Comparison of ENCODE assay signal across 8 cellular contexts in the genomic region with DNA sequence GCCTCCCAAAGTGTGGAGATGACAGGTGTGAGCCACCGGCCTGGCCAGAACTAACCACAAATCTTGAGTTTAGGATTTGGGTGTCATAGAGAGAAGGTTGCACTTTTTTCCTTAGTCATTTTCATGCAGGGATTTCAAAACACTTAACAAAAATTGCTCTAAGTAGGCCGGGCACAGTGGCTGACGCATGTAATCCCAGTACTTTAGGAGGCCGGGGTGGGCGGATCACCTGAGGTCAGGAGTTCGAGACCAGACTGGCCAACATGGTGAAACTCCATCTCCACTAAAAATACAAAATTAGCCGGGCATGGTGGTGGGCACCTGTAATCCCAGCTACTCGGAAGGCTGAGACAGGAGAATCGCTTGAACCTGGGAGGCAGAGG. TPM values are rescaled to one million over a fixed set of nuclear protein-coding genes. Genes with fewer than 3 reads are reported as not detected.
A peak's percentile ranks its signal among the peaks of the same experiment; 100 is the strongest.
DNase-seq lines count a peak whose midpoint lies in the region; ATAC-seq and TF ChIP-seq lines count a peak whose summit lies in the region.
"Not testable (repeated sequence)": the region's sequence is repeated elsewhere in the genome, so short reads cannot be mapped to it uniquely, and the experiment has no call there.

No MANE protein-coding gene starts in this region.

- intact Hi-C loops in activated B cell treated with CpG ODN at 0.5 μM for 24 hours (cut with micrococcal nuclease); dendritic cell treated with granulocyte-macrophage colony-stimulating factor and Interleukin-4, amounts not matched to agents 40 ng/mL and 50 ng/mL, for 4 days (cut with micrococcal nuclease): not testable (repeated sequence)

- CTCF ChIA-PET in CD8-positive, alpha-beta memory T cell (lab: Charles Lee): interaction anchor here (1.3 to 6.3 kb wide), 4 partner anchors 31 to 84 kb away, joined by 4 to 44 read pairs (median 6); no protein-coding TSS in a partner anchor
- CTCF ChIA-PET in activated B cell treated with CpG ODN at 0.5 μM for 24 hours (lab: Charles Lee): interaction anchor here (2.7 kb wide), 1 partner anchor 72 kb away, joined by 19 read pairs; no protein-coding TSS in a partner anchor

- not testable (repeated sequence) for H3K9me3 Mint-ChIP-seq in CD8-positive, alpha-beta memory T cell; activated B cell treated with CpG ODN at 0.5 μM for 24 hours; activated naive CD4-positive, alpha-beta T cell treated with anti-CD3 and anti-CD28 coated beads, Interleukin-2, amount 50 U/mL, for 24 hours; dendritic cell treated with granulocyte-macrophage colony-stimulating factor and Interleukin-4, amounts not matched to agents 40 ng/mL and 50 ng/mL, for 4 days; memory B cell; progenitor cell of endocrine pancreas (ENCODE audit: low read depth); type B pancreatic cell

- H3K4me1 ChIP-seq in CD8-positive, alpha-beta memory T cell (ENCODE audit: insufficient read depth, low read length): peaks cover 30% of the 10 kb centered on the region
- H3K4me1 ChIP-seq in MM.1S (ENCODE audit: low read length): not testable (repeated sequence)

- H3K79me2 ChIP-seq in MM.1S (ENCODE audit: low read length): peaks cover 47% of the 10 kb centered on the region

- DNase-seq in CD8-positive, alpha-beta memory T cell; MM.1S; activated B cell treated with CpG ODN at 0.5 μM for 24 hours; memory B cell (ENCODE audit: low spot score in 2 of 2); progenitor cell of endocrine pancreas (ENCODE audit: low spot score, unreplicated experiment); type B pancreatic cell (ENCODE audit: extremely low spot score, unreplicated experiment): not testable (repeated sequence)

- H3K27ac Mint-ChIP-seq in CD8-positive, alpha-beta memory T cell: peak overlapping the region; percentile 51 to 100 (median 98)
- H3K27ac Mint-ChIP-seq in activated B cell treated with CpG ODN at 0.5 μM for 24 hours (peak overlapping the region; percentile 100), memory B cell (peak overlapping the region; percentile 98), progenitor cell of endocrine pancreas (peak overlapping the region; percentile 100), type B pancreatic cell (peak overlapping the region; percentile 98)
- H3K27ac Mint-ChIP-seq in activated naive CD4-positive, alpha-beta T cell treated with anti-CD3 and anti-CD28 coated beads, Interleukin-2, amount 50 U/mL, for 24 hours: peak overlapping the region; percentile 100
- H3K27ac Mint-ChIP-seq in dendritic cell treated with granulocyte-macrophage colony-stimulating factor and Interleukin-4, amounts not matched to agents 40 ng/mL and 50 ng/mL, for 4 days: peak overlapping the region; percentile 98

- ATAC-seq in activated B cell treated with CpG ODN at 0.5 μM for 24 hours (ENCODE audit: low read depth); memory B cell (ENCODE audit: low read depth): not testable (repeated sequence)

- H3K9me2 ChIP-seq in MM.1S (replicated peaks; ENCODE audit: insufficient read depth, low read length): not testable (repeated sequence)

- not testable (repeated sequence) for H3K9me3 ChIP-seq in CD8-positive, alpha-beta memory T cell (ENCODE audit: low read length); MM.1S (replicated peaks; ENCODE audit: insufficient read depth, low read length)

- H3K4me3 Mint-ChIP-seq in CD8-positive, alpha-beta memory T cell: peak overlapping the region in 5 of 7 donors; percentile 54 to 99 (median 93)
- not testable (repeated sequence) for H3K4me3 Mint-ChIP-seq in activated B cell treated with CpG ODN at 0.5 μM for 24 hours; dendritic cell treated with granulocyte-macrophage colony-stimulating factor and Interleukin-4, amounts not matched to agents 40 ng/mL and 50 ng/mL, for 4 days
- H3K4me3 Mint-ChIP-seq in activated naive CD4-positive, alpha-beta T cell treated with anti-CD3 and anti-CD28 coated beads, Interleukin-2, amount 50 U/mL, for 24 hours: peak overlapping the region; percentile 99
- H3K4me3 Mint-ChIP-seq in memory B cell (peak overlapping the region; percentile 89), progenitor cell of endocrine pancreas (ENCODE audit: low read depth) (peak overlapping the region; percentile 91), type B pancreatic cell (peak overlapping the region; percentile 96)

- peaks cover 24 to 45% (median 38%) of the 10 kb centered on the region in 3 donors for H3K4me1 Mint-ChIP-seq in CD8-positive, alpha-beta memory T cell
- peaks cover 32% of the 10 kb centered on the region for H3K4me1 Mint-ChIP-seq in activated B cell treated with CpG ODN at 0.5 μM for 24 hours
- H3K4me1 Mint-ChIP-seq in activated naive CD4-positive, alpha-beta T cell treated with anti-CD3 and anti-CD28 coated beads, Interleukin-2, amount 50 U/mL, for 24 hours: peaks cover 27% of the 10 kb centered on the region
- peaks cover 19% of the 10 kb centered on the region for H3K4me1 Mint-ChIP-seq in dendritic cell treated with granulocyte-macrophage colony-stimulating factor and Interleukin-4, amounts not matched to agents 40 ng/mL and 50 ng/mL, for 4 days (ENCODE audit: low read depth)
- H3K4me1 Mint-ChIP-seq in memory B cell; type B pancreatic cell (ENCODE audit: unreplicated experiment): not testable (repeated sequence)
- H3K4me1 Mint-ChIP-seq in progenitor cell of endocrine pancreas (ENCODE audit: low read depth): peaks cover 10% of the 10 kb centered on the region

- POLR2A ChIA-PET in CD8-positive, alpha-beta memory T cell (lab: Charles Lee): interaction anchor here (0.6 to 3.6 kb wide), 3 partner anchors 72 to 85 kb away, joined by 4 to 43 read pairs (median 26); a partner anchor contains a TSS
- POLR2A ChIA-PET in activated B cell treated with CpG ODN at 0.5 μM for 24 hours (lab: Charles Lee): interaction anchor here (1.1 to 3.8 kb wide), 4 partner anchors 8 to 86 kb away, joined by 6 to 110 read pairs (median 68); a partner anchor contains a TSS

- H3K27me3 Mint-ChIP-seq in CD8-positive, alpha-beta memory T cell; activated B cell treated with CpG ODN at 0.5 μM for 24 hours; activated naive CD4-positive, alpha-beta T cell treated with anti-CD3 and anti-CD28 coated beads, Interleukin-2, amount 50 U/mL, for 24 hours; dendritic cell treated with granulocyte-macrophage colony-stimulating factor and Interleukin-4, amounts not matched to agents 40 ng/mL and 50 ng/mL, for 4 days; memory B cell; progenitor cell of endocrine pancreas; type B pancreatic cell: not testable (repeated sequence)

- H3K27ac ChIP-seq in CD8-positive, alpha-beta memory T cell (ENCODE audit: low read depth, low read length): not testable (repeated sequence)
- peak overlapping the region; percentile 100; the same call in 1 of the 2 replicates for H3K27ac ChIP-seq in MM.1S (ENCODE audit: low read length)

- not testable (repeated sequence) for H4K20me1 ChIP-seq in MM.1S (ENCODE audit: insufficient read depth, low read length)

- TF ChIP-seq CTCF in MM.1S (IDR thresholded peaks at IDR 0.05; ENCODE audit: low read length); activated B cell treated with CpG ODN at 0.5 μM for 24 hours (IDR thresholded peaks at IDR 0.05); progenitor cell of endocrine pancreas (IDR thresholded peaks at IDR 0.05; ENCODE audit: unreplicated experiment); type B pancreatic cell (conservative IDR thresholded peaks at IDR 0.05): not testable (repeated sequence)

- not testable (repeated sequence) for H3K4me3 ChIP-seq in CD8-positive, alpha-beta memory T cell (ENCODE audit: low read length)
- H3K4me3 ChIP-seq in MM.1S (ENCODE audit: low read length): peak overlapping the region; percentile 80

- H3K4me2 ChIP-seq in MM.1S (ENCODE audit: low read depth, low read length): peak overlapping the region; percentile 65; the same call in 1 of the 2 replicates

- not testable (repeated sequence) for H3K27me3 ChIP-seq in CD8-positive, alpha-beta memory T cell (ENCODE audit: insufficient read depth, low read length, poor library complexity, severe bottlenecking); MM.1S (replicated peaks; ENCODE audit: insufficient read depth, low read length)

- H3K36me3 Mint-ChIP-seq in CD8-positive, alpha-beta memory T cell: peaks cover 0 to 28% (median 0%) of the 10 kb centered on the region in 3 donors
- H3K36me3 Mint-ChIP-seq in activated B cell treated with CpG ODN at 0.5 μM for 24 hours (ENCODE audit: low read depth): peaks cover 17% of the 10 kb centered on the region
- not testable (repeated sequence) for H3K36me3 Mint-ChIP-seq in activated naive CD4-positive, alpha-beta T cell treated with anti-CD3 and anti-CD28 coated beads, Interleukin-2, amount 50 U/mL, for 24 hours; memory B cell; progenitor cell of endocrine pancreas (ENCODE audit: insufficient read depth); type B pancreatic cell
- H3K36me3 Mint-ChIP-seq in dendritic cell treated with granulocyte-macrophage colony-stimulating factor and Interleukin-4, amounts not matched to agents 40 ng/mL and 50 ng/mL, for 4 days (ENCODE audit: low read depth): peaks cover 30% of the 10 kb centered on the region

- H3K36me3 ChIP-seq in CD8-positive, alpha-beta memory T cell (ENCODE audit: insufficient read depth, low read length); MM.1S (replicated peaks; ENCODE audit: insufficient read depth, low read length): not testable (repeated sequence)

- H2AFZ ChIP-seq in MM.1S (ENCODE audit: low read length): peak overlapping the region; percentile 13; the same call in 1 of the 2 replicates

- H3F3A ChIP-seq in MM.1S (ENCODE audit: insufficient read depth, low read length): peaks cover 29% of the 10 kb centered on the region

- H3K9ac ChIP-seq in MM.1S (ENCODE audit: low read length): peak overlapping the region; percentile 83; the same call in 1 of the 2 replicates

RNA-seq across cellular contexts. Expression of a gene that starts 1.5 kb away (rescaled TPM):
- 10 to 100 TPM; 80.4 to 83.3 TPM for total RNA-seq in CD8-positive, alpha-beta memory T cell
- 10.9 TPM for polyA plus RNA-seq in CD8-positive, alpha-beta memory T cell
- total RNA-seq in activated B cell treated with CpG ODN at 0.5 μM for 24 hours (112 and 120 TPM in 2 replicates), progenitor cell of endocrine pancreas (101 and 109 TPM in 2 replicates), type B pancreatic cell (ENCODE audit: low replicate concordance) (90.5 and 115 TPM in 2 replicates)

RNA-seq across cellular contexts. Expression of a gene that starts 35.6 kb away (rescaled TPM):
- total RNA-seq in CD8-positive, alpha-beta memory T cell: 10 to 100 TPM; 16.9 to 19.7 TPM
- 11.9 TPM for polyA plus RNA-seq in CD8-positive, alpha-beta memory T cell
- total RNA-seq in activated B cell treated with CpG ODN at 0.5 μM for 24 hours (24.9 and 28.3 TPM in 2 replicates), progenitor cell of endocrine pancreas (28.5 and 28.6 TPM in 2 replicates), type B pancreatic cell (ENCODE audit: low replicate concordance) (27.8 and 29.0 TPM in 2 replicates)
